19 cellular contexts compared by ENCODE assay signal in genomic region chr2:30222031-30222430, GRCh38. TPM values are rescaled to one million over a fixed set of nuclear protein-coding genes. Genes with fewer than 3 reads are reported as not detected.
DNase-seq lines count a peak whose midpoint lies in the region; ATAC-seq and TF ChIP-seq lines count a peak whose summit lies in the region.
"Had no signal": no experiment of that assay in that cellular context is flagged by ENCODE, and none has a peak within 500 bp of the region (broad histone marks: within the 10 kb centered on the region; RNA-seq: fewer than 3 reads in every experiment).

No MANE protein-coding gene starts in this region.

- CTCF ChIA-PET in CD4-positive, alpha-beta T cell (lab: Charles Lee), result interaction anchor here (0.9 kb wide), 1 partner anchor 490 kb away, joined by 3 read pairs; no protein-coding TSS in a partner anchor
- CTCF ChIA-PET in activated CD8-positive, alpha-beta T cell treated with anti-CD3 and anti-CD28 coated beads, Interleukin-2, amount 10 ng/mL, durations not matched to agents 7 days and 5 days (lab: Charles Lee), result interaction anchor here (0.6 to 11.6 kb wide), 4 partner anchors 12 to 1412 kb away, joined by 3 to 99 read pairs (median 50); no protein-coding TSS in a partner anchor

- no peak overlapping the region for H3K27ac ChIP-seq in CD4-positive, alpha-beta T cell (ENCODE audit: low read depth, low read length)

- H3K27me3 ChIP-seq in CD4-positive, alpha-beta T cell (ENCODE audit: control insufficient read depth, insufficient read depth, low read length), result no peaks in the 10 kb centered on the region
- H3K27me3 ChIP-seq: BLaER1 had no signal

- TF ChIP-seq CTCF in CD4-positive, alpha-beta T cell (IDR thresholded peaks at IDR 0.05), result no peak

- H3K9me3 ChIP-seq in CD4-positive, alpha-beta T cell (ENCODE audit: control insufficient read depth, low read length), result no peaks in the 10 kb centered on the region
- H3K9me3 ChIP-seq: BLaER1 had no signal

- no peaks in the 10 kb centered on the region for H3K9me3 Mint-ChIP-seq in T-helper 1 cell treated with Interleukin-12 subunit alpha and Interleukin-12 subunit beta and Interleukin-4 antibody, amounts not matched to agents 30 μg/mL and 1 μg/mL, for 36 hours
- H3K9me3 Mint-ChIP-seq in CD4-positive, alpha-beta T cell, result no peaks in the 10 kb centered on the region
- no peaks in the 10 kb centered on the region for H3K9me3 Mint-ChIP-seq in activated CD8-positive, alpha-beta T cell treated with anti-CD3 and anti-CD28 coated beads, Interleukin-2, amount 10 ng/mL, durations not matched to agents 7 days and 5 days (ENCODE audit: insufficient read depth)
- no peaks in the 10 kb centered on the region for H3K9me3 Mint-ChIP-seq in natural killer cell treated with Interleukin-12 subunit alpha and Interleukin-12 subunit beta and Interleukin-15 and Interleukin-18, amount 100 ng/mL, for 72 hours
- H3K9me3 Mint-ChIP-seq: GM23338 had no signal

- H3K27ac Mint-ChIP-seq in T-helper 1 cell treated with Interleukin-12 subunit alpha and Interleukin-12 subunit beta and Interleukin-4 antibody, amounts not matched to agents 30 μg/mL and 1 μg/mL, for 36 hours, result peak overlapping the region; percentile 46
- peak overlapping the region; percentile 99 for H3K27ac Mint-ChIP-seq in CD4-positive, alpha-beta T cell
- peak overlapping the region; percentile 28 for H3K27ac Mint-ChIP-seq in activated CD8-positive, alpha-beta T cell treated with anti-CD3 and anti-CD28 coated beads, Interleukin-2, amount 10 ng/mL, durations not matched to agents 7 days and 5 days
- H3K27ac Mint-ChIP-seq in natural killer cell treated with Interleukin-12 subunit alpha and Interleukin-12 subunit beta and Interleukin-15 and Interleukin-18, amount 100 ng/mL, for 72 hours, result peak overlapping the region; percentile 99 to 100
- H3K27ac Mint-ChIP-seq: GM23338 had no signal

- POLR2A ChIA-PET in CD4-positive, alpha-beta T cell (lab: Charles Lee), result interaction anchor here (0.9 to 7.6 kb wide), 3 partner anchors 11 to 57 kb away, joined by 4 to 87 read pairs (median 83); partner anchors contain the start of gene LBH
- POLR2A ChIA-PET in activated CD8-positive, alpha-beta T cell treated with anti-CD3 and anti-CD28 coated beads, Interleukin-2, amount 10 ng/mL, durations not matched to agents 7 days and 5 days (lab: Charles Lee), result interaction anchor here (1.9 to 3.8 kb wide), 2 partner anchors 8 to 10 kb away, joined by 5 to 13 read pairs; no protein-coding TSS in a partner anchor

- intact Hi-C loops in CD4-positive, alpha-beta T cell (cut with DNase I, micrococcal nuclease), result no loop called here

- H3K27me3 Mint-ChIP-seq in T-helper 1 cell treated with Interleukin-12 subunit alpha and Interleukin-12 subunit beta and Interleukin-4 antibody, amounts not matched to agents 30 μg/mL and 1 μg/mL, for 36 hours (ENCODE audit: low read depth), result no peaks in the 10 kb centered on the region
- no peaks in the 10 kb centered on the region for H3K27me3 Mint-ChIP-seq in CD4-positive, alpha-beta T cell
- H3K27me3 Mint-ChIP-seq in activated CD8-positive, alpha-beta T cell treated with anti-CD3 and anti-CD28 coated beads, Interleukin-2, amount 10 ng/mL, durations not matched to agents 7 days and 5 days (ENCODE audit: low read depth), result no peaks in the 10 kb centered on the region
- H3K27me3 Mint-ChIP-seq in natural killer cell treated with Interleukin-12 subunit alpha and Interleukin-12 subunit beta and Interleukin-15 and Interleukin-18, amount 100 ng/mL, for 72 hours, result no peaks in the 10 kb centered on the region

- no peak for DNase-seq in T-helper 1 cell
- DNase-seq in CD4-positive, alpha-beta T cell, result no peak
- no peak for DNase-seq in activated CD8-positive, alpha-beta T cell treated with anti-CD3 and anti-CD28 coated beads, Interleukin-2, amount 10 ng/mL, durations not matched to agents 7 days and 5 days
- no peak for DNase-seq in natural killer cell treated with Interleukin-12 subunit alpha and Interleukin-12 subunit beta and Interleukin-15 and Interleukin-18, amount 100 ng/mL, for 72 hours (ENCODE audit: low spot score)
- no peak for DNase-seq in DMS 273 (lab: John Stamatoyannopoulos, UW; ENCODE audit: unreplicated experiment)
- DNase-seq in effector CD8-positive, alpha-beta T cell (lab: John Stamatoyannopoulos, UW), result no peak
- DNase-seq: COR-L47, DMS153, EL, NCI-H187 treated with DMSO at 0.1 percent for 48 hours, NCI-H345, NCI-H526 treated with DMSO at 0.1 percent for 48 hours, OCI-M1, RPMI8226, SIG-M5 had no signal

- ATAC-seq in CD4-positive, alpha-beta T cell (ENCODE audit: poor library complexity), result no peak
- no peak for ATAC-seq in activated CD8-positive, alpha-beta T cell treated with anti-CD3 and anti-CD28 coated beads, Interleukin-2, amount 10 ng/mL, durations not matched to agents 7 days and 5 days
- no peak for ATAC-seq in natural killer cell treated with Interleukin-12 subunit alpha and Interleukin-12 subunit beta and Interleukin-15 and Interleukin-18, amount 100 ng/mL, for 72 hours
- ATAC-seq in HG03469 (IDR thresholded peaks at IDR 0.05; ENCODE audit: unreplicated experiment), result no peak
- ATAC-seq: GM23338 had no signal

- no peaks in the 10 kb centered on the region for H3K36me3 Mint-ChIP-seq in T-helper 1 cell treated with Interleukin-12 subunit alpha and Interleukin-12 subunit beta and Interleukin-4 antibody, amounts not matched to agents 30 μg/mL and 1 μg/mL, for 36 hours (ENCODE audit: low read depth)
- H3K36me3 Mint-ChIP-seq in CD4-positive, alpha-beta T cell (ENCODE audit: low read depth), result no peaks in the 10 kb centered on the region
- no peaks in the 10 kb centered on the region for H3K36me3 Mint-ChIP-seq in activated CD8-positive, alpha-beta T cell treated with anti-CD3 and anti-CD28 coated beads, Interleukin-2, amount 10 ng/mL, durations not matched to agents 7 days and 5 days (ENCODE audit: low read depth)
- no peaks in the 10 kb centered on the region for H3K36me3 Mint-ChIP-seq in natural killer cell treated with Interleukin-12 subunit alpha and Interleukin-12 subunit beta and Interleukin-15 and Interleukin-18, amount 100 ng/mL, for 72 hours

- H3K4me1 Mint-ChIP-seq in T-helper 1 cell treated with Interleukin-12 subunit alpha and Interleukin-12 subunit beta and Interleukin-4 antibody, amounts not matched to agents 30 μg/mL and 1 μg/mL, for 36 hours (ENCODE audit: low read depth), result peaks cover 45% of the 10 kb centered on the region
- peaks cover 58% of the 10 kb centered on the region for H3K4me1 Mint-ChIP-seq in CD4-positive, alpha-beta T cell (ENCODE audit: low read depth)
- peaks cover 50% of the 10 kb centered on the region for H3K4me1 Mint-ChIP-seq in activated CD8-positive, alpha-beta T cell treated with anti-CD3 and anti-CD28 coated beads, Interleukin-2, amount 10 ng/mL, durations not matched to agents 7 days and 5 days (ENCODE audit: low read depth)
- H3K4me1 Mint-ChIP-seq in natural killer cell treated with Interleukin-12 subunit alpha and Interleukin-12 subunit beta and Interleukin-15 and Interleukin-18, amount 100 ng/mL, for 72 hours (ENCODE audit: low read depth in 2 of 2), result peaks cover 59 to 62% of the 10 kb centered on the region in 2 donors

- H3K4me3 Mint-ChIP-seq in T-helper 1 cell treated with Interleukin-12 subunit alpha and Interleukin-12 subunit beta and Interleukin-4 antibody, amounts not matched to agents 30 μg/mL and 1 μg/mL, for 36 hours, result no peak overlapping the region
- H3K4me3 Mint-ChIP-seq in CD4-positive, alpha-beta T cell, result peak overlapping the region; percentile 40
- H3K4me3 Mint-ChIP-seq in activated CD8-positive, alpha-beta T cell treated with anti-CD3 and anti-CD28 coated beads, Interleukin-2, amount 10 ng/mL, durations not matched to agents 7 days and 5 days, result no peak overlapping the region
- peak overlapping the region; percentile 98 for H3K4me3 Mint-ChIP-seq in natural killer cell treated with Interleukin-12 subunit alpha and Interleukin-12 subunit beta and Interleukin-15 and Interleukin-18, amount 100 ng/mL, for 72 hours
- H3K4me3 Mint-ChIP-seq: GM23338 had no signal

RNA-seq across cellular contexts. Expression of gene LBH, which starts 9.3 kb away (rescaled TPM):
- 100 to 1,000 TPM; 131 to 135 TPM for total RNA-seq in CD4-positive, alpha-beta T cell
- 100 to 1,000 TPM in 1 of 2 experiments, 10 to 100 TPM in 1; 97.0 to 100 TPM for total RNA-seq in activated CD8-positive, alpha-beta T cell treated with anti-CD3 and anti-CD28 coated beads, Interleukin-2, amount 10 ng/mL, durations not matched to agents 7 days and 5 days
- total RNA-seq in natural killer cell treated with Interleukin-12 subunit alpha and Interleukin-12 subunit beta and Interleukin-15 and Interleukin-18, amount 100 ng/mL, for 72 hours, result 1,000 to 10,000 TPM in 1 of 2 donors, 100 to 1,000 TPM in 1; 206 to 1,155 TPM

Comparison
In these comparisons a context has a peak if more than half of its experiments do, and no peak if none do; other contexts are left out.
1. H3K27ac Mint-ChIP-seq: peak in every context shown above with its lines; median percentile 100 in natural killer cell treated with Interleukin-12 subunit alpha and Interleukin-12 subunit beta and Interleukin-15 and Interleukin-18, amount 100 ng/mL, for 72 hours; 99 in CD4-positive, alpha-beta T cell; 46 in T-helper 1 cell treated with Interleukin-12 subunit alpha and Interleukin-12 subunit beta and Interleukin-4 antibody, amounts not matched to agents 30 μg/mL and 1 μg/mL, for 36 hours; 28 in activated CD8-positive, alpha-beta T cell treated with anti-CD3 and anti-CD28 coated beads, Interleukin-2, amount 10 ng/mL, durations not matched to agents 7 days and 5 days.
2. H3K4me3 Mint-ChIP-seq: peak in CD4-positive, alpha-beta T cell (single experiment) and natural killer cell treated with Interleukin-12 subunit alpha and Interleukin-12 subunit beta and Interleukin-15 and Interleukin-18, amount 100 ng/mL, for 72 hours (single experiment); none in T-helper 1 cell treated with Interleukin-12 subunit alpha and Interleukin-12 subunit beta and Interleukin-4 antibody, amounts not matched to agents 30 μg/mL and 1 μg/mL, for 36 hours (single experiment) and activated CD8-positive, alpha-beta T cell treated with anti-CD3 and anti-CD28 coated beads, Interleukin-2, amount 10 ng/mL, durations not matched to agents 7 days and 5 days (single experiment).